ENCODE assay signal across 8 cellular contexts in genomic region chr2:202034249-202035088, GRCh38. TPM values are rescaled to one million over a fixed set of nuclear protein-coding genes. Genes with fewer than 3 reads are reported as not detected.
DNase-seq lines count a peak whose midpoint lies in the region; ATAC-seq, FAIRE-seq and TF ChIP-seq lines count a peak whose summit lies in the region.

No MANE protein-coding gene starts in this region.

- in situ Hi-C loops in brain microvascular endothelial cell (cut with HindIII; ENCODE audit: low pct_ligation_motif_present, low sequenced_read_pairs), result no loop called here

- intact Hi-C loops in kidney (cut with DNase I), result no loop called here

- peak; percentile 23 for DNase-seq in activated T-cell treated with anti-CD3 and anti-CD28 coated beads for 48 hours (ENCODE audit: low read depth)
- DNase-seq in activated T-cell treated with anti-CD3 and anti-CD28 coated beads for 4 hours, result no peak
- no peak for DNase-seq in SK-N-MC (ENCODE audit: low read depth, low spot score)
- DNase-seq in brain microvascular endothelial cell, result peak; percentile 33
- peak; percentile 79 for DNase-seq in kidney
- DNase-seq in stimulated activated CD4-positive, alpha-beta T cell treated with anti-CD3 and anti-CD28 coated beads, Interleukin-4, amount 100 ng/mL, for 4 hours, result peak; percentile 15 to 26
- DNase-seq in NCI-H2029 treated with DMSO at 0.1 percent for 48 hours (lab: John Stamatoyannopoulos, UW), result no peak

- no peaks in the 10 kb centered on the region for H3K27me3 ChIP-seq in brain microvascular endothelial cell (replicated peaks)

- H3K4me3 ChIP-seq in SK-N-MC (peak overlapping the region; percentile 96), brain microvascular endothelial cell (ENCODE audit: low read depth, low read length) (peak overlapping the region; percentile 68), kidney (ENCODE audit: low read length in 2 of 2) (peak overlapping the region; percentile 48 to 60)

- H3K27ac ChIP-seq in SK-N-MC (no peak overlapping the region), brain microvascular endothelial cell (peak overlapping the region; percentile 76), kidney (ENCODE audit: low read depth in 2 of 2, low read length in 2 of 2) (peak overlapping the region in 1 of 2 donors; percentile 34)

- peaks cover 0 to 8% of the 10 kb centered on the region in 2 donors for H3K4me1 ChIP-seq in kidney (ENCODE audit: control insufficient read depth in 1 of 2, insufficient read depth in 1 of 2, low read depth in 1 of 2, low read length in 2 of 2)

- no peaks in the 10 kb centered on the region for H3K9me3 ChIP-seq in SK-N-MC (ENCODE audit: low read depth, low read length)
- H3K9me3 ChIP-seq in kidney (ENCODE audit: control insufficient read depth in 1 of 2, low read length in 2 of 2), result no peaks in the 10 kb centered on the region

- TF ChIP-seq CTCF in brain microvascular endothelial cell (IDR thresholded peaks at IDR 0.05; ENCODE audit: low read depth, low read length, missing control alignments) (peak; percentile 22), kidney (IDR thresholded peaks at IDR 0.05; ENCODE audit: borderline replicate concordance, extremely low read depth, insufficient read depth) (no peak)

- peak; percentile 11 for ATAC-seq in HG03095 (IDR thresholded peaks at IDR 0.05; ENCODE audit: unreplicated experiment)

- no peak for FAIRE-seq in kidney (lab: Jason Lieb, UNC)

- H3K9ac ChIP-seq in SK-N-MC (ENCODE audit: insufficient read length) (peak overlapping the region; percentile 82), kidney (ENCODE audit: low read length in 2 of 2) (no peak overlapping the region)

- no peaks in the 10 kb centered on the region for H3K36me3 ChIP-seq in SK-N-MC (ENCODE audit: insufficient read depth, low read length)
- no peaks in the 10 kb centered on the region for H3K36me3 ChIP-seq in brain microvascular endothelial cell (replicated peaks)
- H3K36me3 ChIP-seq in kidney (ENCODE audit: control insufficient read depth in 1 of 2, insufficient read depth in 2 of 2, low read length in 2 of 2), result no peaks in the 10 kb centered on the region

RNA-seq across cellular contexts. Expression of gene FZD7, which starts 0.8 kb away (rescaled TPM):
- 14.0 TPM for total RNA-seq in kidney
- polyA plus RNA-seq in kidney (ENCODE audit: insufficient read depth, low read depth, low replicate concordance), result 5.6 TPM

RNA-seq across cellular contexts. Expression of gene KIAA2012, which starts 38.6 kb away (rescaled TPM):
- not detected for total RNA-seq in kidney
- polyA plus RNA-seq in kidney (ENCODE audit: insufficient read depth, low read depth, low replicate concordance), result not detected

Comparison
In these comparisons a context has a peak if more than half of its experiments do, and no peak if none do; other contexts are left out.
1. DNase-seq: peak in activated T-cell treated with anti-CD3 and anti-CD28 coated beads for 48 hours (single experiment), brain microvascular endothelial cell (single experiment), kidney (single experiment) and stimulated activated CD4-positive, alpha-beta T cell treated with anti-CD3 and anti-CD28 coated beads, Interleukin-4, amount 100 ng/mL, for 4 hours (2 of 2); none in activated T-cell treated with anti-CD3 and anti-CD28 coated beads for 4 hours (single experiment), SK-N-MC (single experiment) and NCI-H2029 treated with DMSO at 0.1 percent for 48 hours (single experiment).
2. Peak in every context shown above with its lines, with median percentiles within 50 percentile points of each other: H3K4me3 ChIP-seq.